In the genomic region with DNA sequence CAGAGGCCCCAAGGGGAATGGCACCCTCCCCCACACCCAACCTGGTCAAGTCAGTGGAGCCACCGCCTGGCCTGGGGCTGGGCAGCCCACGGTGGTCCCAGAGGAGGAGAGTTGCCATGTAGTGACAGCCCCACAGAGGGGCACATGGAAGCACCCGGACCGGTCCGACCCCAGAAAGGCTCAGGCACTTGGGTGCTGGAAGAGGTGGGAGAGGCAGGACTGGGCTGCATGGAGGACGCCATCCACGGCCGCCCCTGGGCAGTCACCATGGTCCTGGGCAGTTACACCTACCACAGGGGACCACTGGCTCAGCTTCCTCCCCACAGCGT, we compare ENCODE assay signal across 21 cellular contexts. TPM values are rescaled to one million over a fixed set of nuclear protein-coding genes. Genes with fewer than 3 reads are reported as not detected.
DNase-seq lines count a peak whose midpoint lies in the region; ATAC-seq and TF ChIP-seq lines count a peak whose summit lies in the region.
"Had no signal": no experiment of that assay in that cellular context is flagged by ENCODE, and none has a peak within 500 bp of the region (broad histone marks: within the 10 kb centered on the region; RNA-seq: fewer than 3 reads in every experiment).

No MANE protein-coding gene starts in this region.

- peak overlapping the region; percentile 17 for H2BK5ac ChIP-seq in mesendoderm (ENCODE audit: low read length)

- peak overlapping the region; percentile 8 for H3K4ac ChIP-seq in mesendoderm (ENCODE audit: low read depth, low read length)

- H3K79me2 ChIP-seq in mesendoderm (ENCODE audit: control insufficient read depth, insufficient read depth, low read length): no peaks in the 10 kb centered on the region

- H2AK5ac ChIP-seq in mesendoderm (ENCODE audit: low read length): no peak overlapping the region

- no CpG with 5 or more reads among the region's 9 CpGs for WGBS in mesendoderm (ENCODE audit: extremely low coverage, insufficient coverage, low lambda C conversion rate)

- H3K9me3 Mint-ChIP-seq in chondrocyte (ENCODE audit: low read depth): peaks cover 14% of the 10 kb centered on the region

- H3K36me3 Mint-ChIP-seq in chondrocyte (ENCODE audit: low read depth): peaks cover 6% of the 10 kb centered on the region
- H3K36me3 Mint-ChIP-seq: CD4-positive, CD25-positive, alpha-beta regulatory T cell had no signal

- H3K27ac ChIP-seq in BLaER1 treated with 17β-estradiol and CSF1 and Interleukin-3, amounts not matched to agents 10 nM and 100 nM: peak overlapping the region; percentile 47 to 87 (median 79); a peak in 21 of 22 replicates
- H3K27ac ChIP-seq in mesendoderm (ENCODE audit: low read depth, low read length) (no peak overlapping the region), upper lobe of right lung (no peak overlapping the region)
- H3K27ac ChIP-seq: KMS-11, PC-9 had no signal

- no peak overlapping the region for H4K5ac ChIP-seq in mesendoderm (ENCODE audit: low read length)

- no peaks in the 10 kb centered on the region for H4K20me1 ChIP-seq in BLaER1 treated with 17β-estradiol and CSF1 and Interleukin-3, amounts not matched to agents 10 nM and 100 nM

- H3K4me1 ChIP-seq in BLaER1 treated with 17β-estradiol and CSF1 and Interleukin-3, amounts not matched to agents 10 nM and 100 nM: peaks cover 62 to 77% (median 71%) of the 10 kb centered on the region in 10 experiments
- H3K4me1 ChIP-seq in mesendoderm (ENCODE audit: control insufficient read depth, low read depth, low read length) (peaks cover 9% of the 10 kb centered on the region), upper lobe of right lung (no peaks in the 10 kb centered on the region)

- H3K4me3 Mint-ChIP-seq in chondrocyte (ENCODE audit: unreplicated experiment): no peak overlapping the region
- H3K4me3 Mint-ChIP-seq: CD4-positive, CD25-positive, alpha-beta regulatory T cell; H9; HFFc6 had no signal

- no peak overlapping the region for H2BK120ac ChIP-seq in mesendoderm (ENCODE audit: low read depth, low read length)

- no peak overlapping the region; a peak in 1 of 20 replicates for H3K4me3 ChIP-seq in BLaER1 treated with 17β-estradiol and CSF1 and Interleukin-3, amounts not matched to agents 10 nM and 100 nM
- H3K4me3 ChIP-seq in mesendoderm (ENCODE audit: low read length) (no peak overlapping the region), upper lobe of right lung (no peak overlapping the region)
- H3K4me3 ChIP-seq: PC-9 had no signal

- H3K56ac ChIP-seq in mesendoderm (ENCODE audit: low read length): peak overlapping the region; percentile 68

- H3K36me3 ChIP-seq in BLaER1 treated with 17β-estradiol and CSF1 and Interleukin-3, amounts not matched to agents 10 nM and 100 nM: peaks cover 0 to 2% (median 0%) of the 10 kb centered on the region in 11 experiments; a peak in 2 of 22 replicates
- H3K36me3 ChIP-seq in mesendoderm (ENCODE audit: control insufficient read depth, insufficient read depth, low read length) (no peaks in the 10 kb centered on the region), upper lobe of right lung (no peaks in the 10 kb centered on the region)
- H3K36me3 ChIP-seq: BE2C had no signal

- TF ChIP-seq CTCF in chondrocyte (IDR thresholded peaks at IDR 0.05) (no peak), upper lobe of right lung (IDR thresholded peaks at IDR 0.05) (no peak)

- no peak overlapping the region for H2BK15ac ChIP-seq in mesendoderm (replicated peaks; ENCODE audit: low read depth)

- peaks cover 28% of the 10 kb centered on the region for H3K27me3 Mint-ChIP-seq in chondrocyte (ENCODE audit: low read depth)

- intact Hi-C loops in upper lobe of right lung (cut with DNase I): no loop called here

- no peaks in the 10 kb centered on the region for H3K4me1 Mint-ChIP-seq in chondrocyte (ENCODE audit: low read depth)
- H3K4me1 Mint-ChIP-seq: CD4-positive, CD25-positive, alpha-beta regulatory T cell had no signal

- peak overlapping the region; percentile 58 to 87 (median 78) for H3K4me2 ChIP-seq in BLaER1 treated with 17β-estradiol and CSF1 and Interleukin-3, amounts not matched to agents 10 nM and 100 nM
- H3K4me2 ChIP-seq in mesendoderm (ENCODE audit: low read length): no peak overlapping the region
- H3K4me2 ChIP-seq: KMS-11, PC-9 had no signal

- H3K23ac ChIP-seq in mesendoderm (ENCODE audit: low read length): no peak overlapping the region

- peak overlapping the region; percentile 18 for H3K18ac ChIP-seq in mesendoderm (ENCODE audit: low read length)

- ATAC-seq in upper lobe of right lung (no peak), HG03342 (IDR thresholded peaks at IDR 0.05; ENCODE audit: unreplicated experiment) (no peak)

- H4K8ac ChIP-seq in mesendoderm (ENCODE audit: low read depth, low read length): no peak overlapping the region

- H3K9me3 ChIP-seq in BLaER1 treated with 17β-estradiol and CSF1 and Interleukin-3, amounts not matched to agents 10 nM and 100 nM (replicated peaks in 1 of 11): peaks cover 10 to 24% (median 20%) of the 10 kb centered on the region in 11 experiments; a peak in 21 of 22 replicates
- H3K9me3 ChIP-seq in upper lobe of right lung: no peaks in the 10 kb centered on the region
- H3K9me3 ChIP-seq: BE2C had no signal

- H3K27ac Mint-ChIP-seq in chondrocyte (ENCODE audit: unreplicated experiment): no peak overlapping the region
- H3K27ac Mint-ChIP-seq: CD4-positive, CD25-positive, alpha-beta regulatory T cell; H9; HFFc6 had no signal

- DNase-seq in chondrocyte (ENCODE audit: low spot score): peak; percentile 80
- no peak for DNase-seq in mesendoderm
- DNase-seq in upper lobe of right lung: peak; percentile 63
- no peak for DNase-seq in dedifferentiated amniotic fluid mesenchymal stem cell (ENCODE audit: extremely low spot score)
- DNase-seq in DMS53 (lab: John Stamatoyannopoulos, UW): no peak
- DNase-seq: BE2C; CD4-positive, CD25-positive, alpha-beta regulatory T cell; DMS153; H9; HFFc6; IMR-90; MM.1S; NCI-H2029 treated with DMSO at 0.1 percent for 48 hours; NCI-H2227 treated with DMSO at 0.1 percent for 48 hours; NCI-H526 treated with DMSO at 0.1 percent for 48 hours; PC-9; SHP77 had no signal

- peak overlapping the region; percentile 63 to 80 (median 74); a peak in 21 of 22 replicates for H3K9ac ChIP-seq in BLaER1 treated with 17β-estradiol and CSF1 and Interleukin-3, amounts not matched to agents 10 nM and 100 nM
- H3K9ac ChIP-seq in mesendoderm (ENCODE audit: low read length): no peak overlapping the region
- H3K9ac ChIP-seq: KMS-11 had no signal

- no peaks in the 10 kb centered on the region for H3K79me1 ChIP-seq in mesendoderm (ENCODE audit: low read length)

- H3K27me3 ChIP-seq in BLaER1 treated with 17β-estradiol and CSF1 and Interleukin-3, amounts not matched to agents 10 nM and 100 nM: no peaks in the 10 kb centered on the region
- H3K27me3 ChIP-seq in mesendoderm (ENCODE audit: insufficient read depth, low read length, poor library complexity) (no peaks in the 10 kb centered on the region), upper lobe of right lung (peaks cover 23% of the 10 kb centered on the region)
- H3K27me3 ChIP-seq: BE2C had no signal

RNA-seq across cellular contexts. Expression of a gene that starts 37.9 kb away (rescaled TPM):
- total RNA-seq in chondrocyte: 0.54 to 1.2 TPM (median 0.75 TPM) in 3 replicates
- 1.1 TPM for polyA plus RNA-seq in mesendoderm (2013, experiment 1 of 2)
- polyA plus RNA-seq in mesendoderm (2013, experiment 2 of 2): 0.97 TPM
- not detected for total RNA-seq in upper lobe of right lung
- total RNA-seq: CD4-positive, CD25-positive, alpha-beta regulatory T cell; HFFc6; IMR-90; PC-9; RPMI7951 had no signal
- polyA plus RNA-seq: CD4-positive, CD25-positive, alpha-beta regulatory T cell; IMR-90 had no signal

RNA-seq across cellular contexts. Expression of a gene that starts 46.9 kb away (rescaled TPM):
- 117 to 152 TPM (median 121 TPM) in 3 replicates for total RNA-seq in chondrocyte
- 34.4 TPM for polyA plus RNA-seq in mesendoderm (2013, experiment 1 of 2)
- 34.6 TPM for polyA plus RNA-seq in mesendoderm (2013, experiment 2 of 2)
- 117 TPM for total RNA-seq in upper lobe of right lung

Comparison
In these comparisons a context has a peak if more than half of its experiments do, and no peak if none do; other contexts are left out.
1. H3K27ac ChIP-seq: peak in BLaER1 treated with 17β-estradiol and CSF1 and Interleukin-3, amounts not matched to agents 10 nM and 100 nM (11 of 11); none in mesendoderm (single experiment) and upper lobe of right lung (single experiment).
2. DNase-seq: peak in chondrocyte (single experiment) and upper lobe of right lung (single experiment); none in mesendoderm (single experiment), dedifferentiated amniotic fluid mesenchymal stem cell (single experiment) and DMS53 (single experiment).